1 cellular context compared by ENCODE assay signal in genomic region chr4:74127745-74128144, GRCh38.
TF ChIP-seq lines count a peak whose summit lies in the region.

No MANE protein-coding gene starts in this region.

TF ChIP-seq in SK-N-SH, 30 proteins besides CTCF, POLR2A, EP300 and RAD21 (continued from another document):
- no peak for TF ChIP-seq GATA2 (CRISPR knock-in tag; IDR thresholded peaks at IDR 0.05)
- TF ChIP-seq MAX (IDR thresholded peaks at IDR 0.05; ENCODE audit: low read depth): no peak
- peak; percentile 59 for TF ChIP-seq JUND (IDR thresholded peaks at IDR 0.05)
- no peak for TF ChIP-seq USF1 (IDR thresholded peaks at IDR 0.05; ENCODE audit: borderline replicate concordance, low read depth)
TF ChIP-seq in SK-N-SH: peak in this region for 6.
